Comparison of ENCODE assay signal across 15 cellular contexts in the genomic region with DNA sequence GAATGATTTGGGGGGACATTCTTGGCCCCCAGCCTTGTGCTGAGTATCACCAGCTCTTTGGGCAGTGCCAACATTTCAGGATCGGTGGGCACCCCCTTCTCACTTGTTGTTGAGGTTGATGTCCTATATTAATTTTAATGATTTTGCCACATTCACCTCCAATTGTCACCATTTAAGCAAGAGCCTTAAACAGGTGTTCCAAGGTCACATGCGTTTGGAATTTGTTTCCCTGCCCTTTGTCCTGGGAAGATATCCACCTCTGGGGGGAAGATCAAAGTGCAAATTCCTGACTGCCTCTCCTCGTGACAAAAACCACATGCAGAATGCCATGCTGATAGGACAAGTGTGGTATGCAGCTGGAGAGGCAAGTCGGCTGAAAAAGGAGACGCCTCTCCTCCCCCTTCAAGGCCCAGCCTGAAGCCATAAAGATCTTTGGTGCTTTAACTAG.
DNase-seq lines count a peak whose midpoint lies in the region; ATAC-seq, FAIRE-seq and TF ChIP-seq lines count a peak whose summit lies in the region.
"Had no signal": no experiment of that assay in that cellular context is flagged by ENCODE, and none has a peak within 500 bp of the region (broad histone marks: within the 10 kb centered on the region; RNA-seq: fewer than 3 reads in every experiment).

No MANE protein-coding gene starts in this region.

- peaks cover 7% of the 10 kb centered on the region for H3K9me3 Mint-ChIP-seq in stimulated activated effector memory CD8-positive, alpha-beta T cell treated with anti-CD3 and anti-CD28 coated beads, Interleukin-12 subunit alpha, Interleukin-12 subunit beta, amount 100 ng/mL, for 72 hours

- no peak overlapping the region for H3K9ac ChIP-seq in adipocyte (ENCODE audit: low read length)

- H3K4me3 ChIP-seq in left ventricle myocardium inferior (no peak overlapping the region), adipocyte (ENCODE audit: low read length) (no peak overlapping the region)
- H3K4me3 ChIP-seq in effector memory CD4-positive, alpha-beta T cell (ENCODE audit: insufficient read depth, low read depth, low read length, poor library complexity, severe bottlenecking): no peak overlapping the region

- peak overlapping the region; percentile 4 for H3K4me3 Mint-ChIP-seq in stimulated activated effector memory CD8-positive, alpha-beta T cell treated with anti-CD3 and anti-CD28 coated beads, Interleukin-12 subunit alpha, Interleukin-12 subunit beta, amount 100 ng/mL, for 72 hours
- H3K4me3 Mint-ChIP-seq: activated naive CD4-positive, alpha-beta T cell treated with anti-CD3 and anti-CD28 coated beads, Interleukin-2, amount 50 U/mL, for 24 hours; dendritic cell treated with granulocyte-macrophage colony-stimulating factor and Interleukin-4, amounts not matched to agents 40 ng/mL and 50 ng/mL, for 4 days; T-cell had no signal

- DNase-seq in Right ventricle myocardium inferior (ENCODE audit: missing footprints) (no peak), left ventricle myocardium inferior (no peak), adipocyte (ENCODE audit: low read depth) (peak; percentile 69), left kidney (ENCODE audit: low read depth, low spot score) (peak; percentile 84), Ammon's horn (ENCODE audit: low spot score) (no peak), frontal cortex (ENCODE audit: low spot score in 2 of 2) (no peak)
- no peak for DNase-seq in stimulated activated effector memory CD8-positive, alpha-beta T cell treated with anti-CD3 and anti-CD28 coated beads, Interleukin-12 subunit alpha, Interleukin-12 subunit beta, amount 100 ng/mL, for 72 hours (ENCODE audit: low spot score in 2 of 2)
- DNase-seq in effector memory CD4-positive, alpha-beta T cell: no peak
- DNase-seq: DND-41, kidney, NCI-H446 treated with DMSO at 0.1 percent for 48 hours, OCI-M1, T-cell had no signal

- no peak overlapping the region for H3K27ac ChIP-seq in left ventricle myocardium inferior (replicated peaks)
- H3K27ac ChIP-seq in effector memory CD4-positive, alpha-beta T cell (ENCODE audit: insufficient read depth, low read length, poor library complexity, severe bottlenecking): no peak overlapping the region

- no peak for TF ChIP-seq CTCF in left ventricle myocardium inferior (IDR thresholded peaks at IDR 0.05; ENCODE audit: borderline replicate concordance)

- no peaks in the 10 kb centered on the region for H3K36me3 Mint-ChIP-seq in stimulated activated effector memory CD8-positive, alpha-beta T cell treated with anti-CD3 and anti-CD28 coated beads, Interleukin-12 subunit alpha, Interleukin-12 subunit beta, amount 100 ng/mL, for 72 hours
- H3K36me3 Mint-ChIP-seq: T-cell had no signal

- no peak for FAIRE-seq in frontal cortex (lab: Jason Lieb, UNC)
- FAIRE-seq: kidney had no signal

- H3K36me3 ChIP-seq in left ventricle myocardium inferior: no peaks in the 10 kb centered on the region
- no peaks in the 10 kb centered on the region for H3K36me3 ChIP-seq in adipocyte (ENCODE audit: control insufficient read depth, insufficient read depth, low read length, severe bottlenecking)
- H3K36me3 ChIP-seq in effector memory CD4-positive, alpha-beta T cell (ENCODE audit: control insufficient read depth, insufficient read depth, low read length): no peaks in the 10 kb centered on the region

- no peaks in the 10 kb centered on the region for H3K9me3 ChIP-seq in left ventricle myocardium inferior (replicated peaks)
- peaks cover 4% of the 10 kb centered on the region for H3K9me3 ChIP-seq in adipocyte (ENCODE audit: control insufficient read depth, low read length)
- no peaks in the 10 kb centered on the region for H3K9me3 ChIP-seq in effector memory CD4-positive, alpha-beta T cell (ENCODE audit: control insufficient read depth, low read length)

- H3K4me1 ChIP-seq in left ventricle myocardium inferior (peaks cover 12% of the 10 kb centered on the region), adipocyte (ENCODE audit: control insufficient read depth, insufficient read depth, low read length) (peaks cover 17% of the 10 kb centered on the region)
- H3K4me1 ChIP-seq in effector memory CD4-positive, alpha-beta T cell (ENCODE audit: control insufficient read depth, insufficient read depth, low read length, poor library complexity, severe bottlenecking): no peaks in the 10 kb centered on the region

- H3K4me1 Mint-ChIP-seq in stimulated activated effector memory CD8-positive, alpha-beta T cell treated with anti-CD3 and anti-CD28 coated beads, Interleukin-12 subunit alpha, Interleukin-12 subunit beta, amount 100 ng/mL, for 72 hours: peaks cover 36% of the 10 kb centered on the region

- H3K27ac Mint-ChIP-seq in stimulated activated effector memory CD8-positive, alpha-beta T cell treated with anti-CD3 and anti-CD28 coated beads, Interleukin-12 subunit alpha, Interleukin-12 subunit beta, amount 100 ng/mL, for 72 hours: peak overlapping the region; percentile 32
- H3K27ac Mint-ChIP-seq: activated naive CD4-positive, alpha-beta T cell treated with anti-CD3 and anti-CD28 coated beads, Interleukin-2, amount 50 U/mL, for 24 hours; dendritic cell treated with granulocyte-macrophage colony-stimulating factor and Interleukin-4, amounts not matched to agents 40 ng/mL and 50 ng/mL, for 4 days; T-cell had no signal

- ATAC-seq in Right ventricle myocardium inferior: peak; percentile 31
- no peak for ATAC-seq in stimulated activated effector memory CD8-positive, alpha-beta T cell treated with anti-CD3 and anti-CD28 coated beads, Interleukin-12 subunit alpha, Interleukin-12 subunit beta, amount 100 ng/mL, for 72 hours

- H3K27me3 ChIP-seq in left ventricle myocardium inferior (ENCODE audit: low read depth) (no peaks in the 10 kb centered on the region), adipocyte (replicated peaks; ENCODE audit: control insufficient read depth, insufficient read depth, low read length) (peaks cover 11% of the 10 kb centered on the region)
- no peaks in the 10 kb centered on the region for H3K27me3 ChIP-seq in effector memory CD4-positive, alpha-beta T cell (replicated peaks; ENCODE audit: control insufficient read depth, insufficient read depth, low read length, poor library complexity, severe bottlenecking)

- intact Hi-C loops in Right ventricle myocardium inferior (cut with DNase I): no loop called here
- intact Hi-C loops in left ventricle myocardium inferior (cut with micrococcal nuclease): no loop called here

Comparison
In these comparisons a context has a peak if more than half of its experiments do, and no peak if none do; other contexts are left out.
1. DNase-seq: peak in adipocyte (single experiment) and left kidney (single experiment); none in Right ventricle myocardium inferior (single experiment), left ventricle myocardium inferior (single experiment), stimulated activated effector memory CD8-positive, alpha-beta T cell treated with anti-CD3 and anti-CD28 coated beads, Interleukin-12 subunit alpha, Interleukin-12 subunit beta, amount 100 ng/mL, for 72 hours (0 of 2), effector memory CD4-positive, alpha-beta T cell (0 of 3), Ammon's horn (single experiment) and frontal cortex (0 of 2).